Comparison of ENCODE assay signal across 8 cellular contexts in genomic region chr12:93572712-93573551, GRCh38. TPM values are rescaled to one million over a fixed set of nuclear protein-coding genes. Genes with fewer than 3 reads are reported as not detected.
DNase-seq lines count a peak whose midpoint lies in the region; ATAC-seq, FAIRE-seq and TF ChIP-seq lines count a peak whose summit lies in the region.

No MANE protein-coding gene starts in this region.

- peak in 2 of 3 donors; percentile 6 to 49 for DNase-seq in CD4-positive, CD25-positive, alpha-beta regulatory T cell
- DNase-seq in NCI-H526 (lab: John Stamatoyannopoulos, UW) (peak; percentile 31 to 58), body of pancreas (peak in 3 of 4 donors; percentile 16 to 33 (median 21)), keratinocyte (ENCODE audit: low read depth, low spot score) (no peak), SIG-M5 treated with dmso at 0.1 percent for 504 hours (lab: John Stamatoyannopoulos, UW; ENCODE audit: unreplicated experiment) (no peak), NCI-H446 treated with DMSO at 0.1 percent for 48 hours (lab: John Stamatoyannopoulos, UW) (no peak), COLO668 (lab: John Stamatoyannopoulos, UW; ENCODE audit: unreplicated experiment) (no peak)
- peak; percentile 44 for DNase-seq in stimulated activated CD4-positive, alpha-beta T cell treated with anti-CD3 and anti-CD28 coated beads, Interleukin-15, amount 100 ng/mL, for 24 hours

- no peak for ATAC-seq in CD4-positive, CD25-positive, alpha-beta regulatory T cell (ENCODE audit: low read depth in 2 of 2)
- no peak for ATAC-seq in body of pancreas

- no peak for TF ChIP-seq CTCF in body of pancreas (IDR thresholded peaks at IDR 0.05)
- peak in 1 of 3 experiments; percentile 17 for TF ChIP-seq CTCF in keratinocyte (optimal IDR thresholded peaks at IDR 0.05 in 1 of 3, IDR thresholded peaks at IDR 0.05 in 1 of 3, conservative IDR thresholded peaks at IDR 0.05 in 1 of 3; ENCODE audit: extremely low read depth in 1 of 3, insufficient read depth in 2 of 3, low read length in 3 of 3)

- H3K27ac ChIP-seq in CD4-positive, CD25-positive, alpha-beta regulatory T cell (ENCODE audit: insufficient read depth, low read length, poor library complexity, severe bottlenecking), result no peak overlapping the region
- H3K27ac ChIP-seq in body of pancreas (peak overlapping the region; percentile 2 to 95 (median 74)), keratinocyte (ENCODE audit: control insufficient read depth, insufficient read depth, low read length) (peak overlapping the region; percentile 63)

- WGBS in body of pancreas, 2 donors, result 10 to 16% methylated on average over 64 to 74 of the region's 75 CpGs

- intact Hi-C loops in body of pancreas (cut with DNase I), result no loop called here

- peak overlapping the region; percentile 82 for H3K9ac ChIP-seq in keratinocyte (ENCODE audit: control insufficient read depth, extremely low read depth, insufficient read depth, low read length)

- H3K4me3 Mint-ChIP-seq in CD4-positive, CD25-positive, alpha-beta regulatory T cell, result peak overlapping the region; percentile 79 to 98 (median 96)

- peaks cover 15% of the 10 kb centered on the region for H3K27me3 Mint-ChIP-seq in CD4-positive, CD25-positive, alpha-beta regulatory T cell

- peak overlapping the region; percentile 73 for H2AFZ ChIP-seq in keratinocyte (ENCODE audit: control insufficient read depth, low read length)

- H3K27me3 ChIP-seq in CD4-positive, CD25-positive, alpha-beta regulatory T cell (ENCODE audit: control insufficient read depth, insufficient read depth, low read length), result no peaks in the 10 kb centered on the region
- H3K27me3 ChIP-seq in body of pancreas (no peaks in the 10 kb centered on the region), keratinocyte (ENCODE audit: control insufficient read depth, extremely low read depth, insufficient read depth, low read length) (peaks cover 15% of the 10 kb centered on the region)

- H3K79me2 ChIP-seq in keratinocyte (ENCODE audit: control insufficient read depth, insufficient read depth, low read length), result peaks cover 2% of the 10 kb centered on the region

- peak overlapping the region; percentile 69 for H3K4me3 ChIP-seq in CD4-positive, CD25-positive, alpha-beta regulatory T cell (ENCODE audit: low read depth, low read length)
- peak overlapping the region; percentile 14 to 75 for H3K4me3 ChIP-seq in body of pancreas
- H3K4me3 ChIP-seq in keratinocyte (ENCODE audit: control insufficient read depth in 2 of 3, extremely low read depth in 1 of 3, insufficient read depth in 2 of 3, low read depth in 1 of 3, low read length in 3 of 3), result peak overlapping the region; percentile 55 to 80 (median 60)

- peaks cover 7 to 53% (median 32%) of the 10 kb centered on the region in 4 donors for H3K4me1 Mint-ChIP-seq in CD4-positive, CD25-positive, alpha-beta regulatory T cell

- H3K9me1 ChIP-seq in keratinocyte (ENCODE audit: control insufficient read depth, extremely low read depth, insufficient read depth, low read length), result no peaks in the 10 kb centered on the region

- H3K36me3 ChIP-seq in CD4-positive, CD25-positive, alpha-beta regulatory T cell (ENCODE audit: control insufficient read depth, insufficient read depth, low read length), result peaks cover 19% of the 10 kb centered on the region
- H3K36me3 ChIP-seq in body of pancreas (replicated peaks in 1 of 2; ENCODE audit: insufficient read depth in 1 of 2, low read depth in 2 of 2), result no peaks in the 10 kb centered on the region
- no peaks in the 10 kb centered on the region for H3K36me3 ChIP-seq in keratinocyte (ENCODE audit: control insufficient read depth in 2 of 2, extremely low read depth in 1 of 2, insufficient read depth in 2 of 2, low read length in 2 of 2)

- no peak for FAIRE-seq in keratinocyte (lab: Jason Lieb, UNC)

- no peaks in the 10 kb centered on the region for H3K9me3 ChIP-seq in CD4-positive, CD25-positive, alpha-beta regulatory T cell (ENCODE audit: control insufficient read depth in 2 of 2, low read length in 2 of 2)
- no peaks in the 10 kb centered on the region for H3K9me3 ChIP-seq in body of pancreas
- H3K9me3 ChIP-seq in keratinocyte (ENCODE audit: control insufficient read depth, low read depth, low read length), result no peaks in the 10 kb centered on the region

- H3K27ac Mint-ChIP-seq in CD4-positive, CD25-positive, alpha-beta regulatory T cell, result peak overlapping the region; percentile 79 to 88 (median 79)

- no peaks in the 10 kb centered on the region for H3K9me3 Mint-ChIP-seq in CD4-positive, CD25-positive, alpha-beta regulatory T cell

- dilution Hi-C loops in keratinocyte (cut with MboI; ENCODE audit: extremely low pct_ligation_motif_present, low sequenced_read_pairs), result no loop called here

- H4K20me1 ChIP-seq in keratinocyte (ENCODE audit: control insufficient read depth, extremely low read depth, insufficient read depth, low read length), result no peaks in the 10 kb centered on the region

- peak overlapping the region; percentile 79 for H3K4me2 ChIP-seq in keratinocyte (ENCODE audit: control insufficient read depth, extremely low read depth, insufficient read depth, low read depth, low read length)

- peaks cover 23% of the 10 kb centered on the region for H3K36me3 Mint-ChIP-seq in CD4-positive, CD25-positive, alpha-beta regulatory T cell

- peaks cover 44% of the 10 kb centered on the region for H3K4me1 ChIP-seq in CD4-positive, CD25-positive, alpha-beta regulatory T cell (ENCODE audit: control insufficient read depth, insufficient read depth, low read length, poor library complexity, severe bottlenecking)
- H3K4me1 ChIP-seq in body of pancreas, result peaks cover 20% of the 10 kb centered on the region
- H3K4me1 ChIP-seq in keratinocyte (ENCODE audit: control insufficient read depth, extremely low read depth, insufficient read depth, low read length), result peaks cover 23% of the 10 kb centered on the region

- TF ChIP-seq POLR2A in body of pancreas (IDR thresholded peaks at IDR 0.05), result no peak

RNA-seq across cellular contexts. Expression of gene SOCS2, which starts 0.5 kb away (rescaled TPM):
- 10.4 TPM for total RNA-seq in CD4-positive, CD25-positive, alpha-beta regulatory T cell
- 10 to 100 TPM; 18.6 to 26.7 (median 24.6) TPM for polyA plus RNA-seq in CD4-positive, CD25-positive, alpha-beta regulatory T cell
- 10 to 100 TPM; 16.3 to 50.4 TPM for total RNA-seq in body of pancreas
- polyA plus RNA-seq in keratinocyte, result 10.9 to 15.0 TPM (median 14.2 TPM) in 3 replicates
- 3.3 TPM for polyA plus RNA-seq in keratinocyte (2011; ENCODE audit: low read depth)
- polyA plus RNA-seq in keratinocyte (2011; cell fraction: cytosol; rRNA removed), result 13.5 and 20.6 TPM in 2 replicates
- 12.8 and 15.4 TPM in 2 replicates for polyA plus RNA-seq in keratinocyte (2011; cell fraction: nucleus; rRNA removed)
- polyA plus RNA-seq in keratinocyte (2012; ENCODE audit: low replicate concordance), result 6.9 and 10.3 TPM in 2 replicates
- polyA minus RNA-seq in keratinocyte, result 3.1 to 7.7 TPM (median 5.6 TPM) in 3 replicates
- polyA minus RNA-seq in keratinocyte (2011; cell fraction: cytosol; rRNA and poly(A)+ RNA removed), result 9.2 TPM
- 2.6 and 3.8 TPM in 2 replicates for polyA minus RNA-seq in keratinocyte (2011; cell fraction: nucleus; rRNA and poly(A)+ RNA removed)

Comparison
In these comparisons a context has a peak if more than half of its experiments do, and no peak if none do; other contexts are left out.
1. DNase-seq: peak in CD4-positive, CD25-positive, alpha-beta regulatory T cell (2 of 3), NCI-H526 (2 of 2), body of pancreas (3 of 4) and stimulated activated CD4-positive, alpha-beta T cell treated with anti-CD3 and anti-CD28 coated beads, Interleukin-15, amount 100 ng/mL, for 24 hours (single experiment); none in keratinocyte (single experiment), SIG-M5 treated with dmso at 0.1 percent for 504 hours (single experiment), NCI-H446 treated with DMSO at 0.1 percent for 48 hours (single experiment) and COLO668 (single experiment).
2. Peak in every context shown above with its lines, with median percentiles within 50 percentile points of each other: H3K4me3 ChIP-seq.